Comparison of ENCODE assay signal across 28 cellular contexts in genomic region chr6:40286721-40287120, GRCh38.
"Had no signal": no experiment of that assay in that cellular context is flagged by ENCODE, and none has a peak within 500 bp of the region (broad histone marks: within the 10 kb centered on the region; RNA-seq: fewer than 3 reads in every experiment).

No MANE protein-coding gene starts in this region.

- H3K9me3 Mint-ChIP-seq: activated T-cell treated with anti-CD3 and anti-CD28 coated beads, Interleukin-2, amount 50 U/mL, for 72 hours; central memory CD8-positive, alpha-beta T cell; neural crest cell; stimulated activated naive CD8-positive, alpha-beta T cell treated with anti-CD3 and anti-CD28 coated beads, Interleukin-15, Interleukin-2, amounts not matched to agents 100 ng/mL and 50 ng/mL, for 24 hours; T-helper 1 cell treated with Interleukin-12 subunit alpha and Interleukin-12 subunit beta and Interleukin-4 antibody, amounts not matched to agents 30 μg/mL and 1 μg/mL, for 36 hours had no signal

- ATAC-seq: activated T-cell treated with anti-CD3 and anti-CD28 coated beads, Interleukin-2, amount 50 U/mL, for 72 hours; gastrocnemius medialis; left lung; lower lobe of right lung; naive thymus-derived CD8-positive, alpha-beta T cell; psoas muscle; stimulated activated effector memory CD8-positive, alpha-beta T cell treated with anti-CD3 and anti-CD28 coated beads, Interleukin-12 subunit alpha, Interleukin-12 subunit beta, amount 100 ng/mL, for 72 hours had no signal

- H3K9ac ChIP-seq: parathyroid adenoma had no signal

- H3K27ac Mint-ChIP-seq: activated naive CD8-positive, alpha-beta T cell; activated T-cell treated with anti-CD3 and anti-CD28 coated beads, Interleukin-2, amount 50 U/mL, for 72 hours; naive thymus-derived CD8-positive, alpha-beta T cell; stimulated activated effector memory CD8-positive, alpha-beta T cell treated with anti-CD3 and anti-CD28 coated beads, Interleukin-12 subunit alpha, Interleukin-12 subunit beta, amount 100 ng/mL, for 72 hours; stimulated activated naive CD8-positive, alpha-beta T cell treated with anti-CD3 and anti-CD28 coated beads, Interleukin-15, Interleukin-2, amounts not matched to agents 100 ng/mL and 50 ng/mL, for 24 hours; T-helper 1 cell treated with Interleukin-12 subunit alpha and Interleukin-12 subunit beta and Interleukin-4 antibody, amounts not matched to agents 30 μg/mL and 1 μg/mL, for 36 hours had no signal

- H3K27ac ChIP-seq: epithelial cell of prostate, gastrocnemius medialis, left lung, lower lobe of right lung, parathyroid adenoma, psoas muscle, sigmoid colon, thoracic aorta had no signal

- H3K9me3 ChIP-seq: gastrocnemius medialis, left lung, lower lobe of right lung, psoas muscle, sigmoid colon, thoracic aorta had no signal

- H3K36me3 ChIP-seq: gastrocnemius medialis, left lung, lower lobe of right lung, sigmoid colon, thoracic aorta had no signal

- H3K36me3 Mint-ChIP-seq: activated naive CD8-positive, alpha-beta T cell; naive thymus-derived CD8-positive, alpha-beta T cell; stimulated activated effector memory CD8-positive, alpha-beta T cell treated with anti-CD3 and anti-CD28 coated beads, Interleukin-12 subunit alpha, Interleukin-12 subunit beta, amount 100 ng/mL, for 72 hours had no signal

- DNase-seq: activated CD4-positive, alpha-beta T cell treated with anti-CD3 and anti-CD28 coated beads for 4 hours; activated CD4-positive, alpha-beta T cell treated with anti-CD3 and anti-CD28 coated beads, Interleukin-2, amount 50 U/mL, for 4 hours; activated naive CD4-positive, alpha-beta T cell treated with Interleukin-2 at 50 U/mL for 16 hours; activated T-cell treated with anti-CD3 and anti-CD28 coated beads for 4 hours; activated T-cell treated with anti-CD3 and anti-CD28 coated beads, Interleukin-2, amount 50 U/mL, for 72 hours; anterior cingulate cortex; dermis blood vessel endothelial cell; effector CD4-positive, alpha-beta T cell; gastrocnemius medialis; glutamatergic neuron; left lung; lower lobe of right lung; mesenchymal stem cell; naive thymus-derived CD8-positive, alpha-beta T cell; occipital lobe; psoas muscle; sigmoid colon; stimulated activated CD4-positive, alpha-beta T cell treated with anti-CD3 and anti-CD28 coated beads, Interleukin-4, amount 100 ng/mL, for 24 hours; T1000 had no signal

- H3K4me3 ChIP-seq: gastrocnemius medialis, left lung, lower lobe of right lung, psoas muscle, sigmoid colon, thoracic aorta had no signal

- H3K4me1 ChIP-seq: gastrocnemius medialis, left lung, lower lobe of right lung, parathyroid adenoma, psoas muscle, sigmoid colon had no signal

- H3K79me2 ChIP-seq: parathyroid adenoma had no signal

- H3K4me3 Mint-ChIP-seq: activated naive CD8-positive, alpha-beta T cell; activated T-cell treated with anti-CD3 and anti-CD28 coated beads, Interleukin-2, amount 50 U/mL, for 72 hours; central memory CD8-positive, alpha-beta T cell; naive thymus-derived CD8-positive, alpha-beta T cell; neural crest cell; stimulated activated effector memory CD8-positive, alpha-beta T cell treated with anti-CD3 and anti-CD28 coated beads, Interleukin-12 subunit alpha, Interleukin-12 subunit beta, amount 100 ng/mL, for 72 hours; stimulated activated naive CD8-positive, alpha-beta T cell treated with anti-CD3 and anti-CD28 coated beads, Interleukin-15, Interleukin-2, amounts not matched to agents 100 ng/mL and 50 ng/mL, for 24 hours; T-helper 1 cell treated with Interleukin-12 subunit alpha and Interleukin-12 subunit beta and Interleukin-4 antibody, amounts not matched to agents 30 μg/mL and 1 μg/mL, for 36 hours had no signal

- H3K4me1 Mint-ChIP-seq: central memory CD8-positive, alpha-beta T cell; neural crest cell; stimulated activated effector memory CD8-positive, alpha-beta T cell treated with anti-CD3 and anti-CD28 coated beads, Interleukin-12 subunit alpha, Interleukin-12 subunit beta, amount 100 ng/mL, for 72 hours had no signal
